Comparison of ENCODE assay signal across 1 cellular context in genomic region chr12:108696111-108696995, GRCh38.
A peak's percentile ranks its signal among the peaks of the same experiment; 100 is the strongest.
TF ChIP-seq lines count a peak whose summit lies in the region.

No MANE protein-coding gene starts in this region.

TF ChIP-seq in K562, 482 proteins besides CTCF, POLR2A, EP300 and RAD21 (continued from another document and continues in another):
- TF ChIP-seq ZNF609 (CRISPR knock-in tag; IDR thresholded peaks at IDR 0.05; ENCODE audit: borderline replicate concordance) (no peak), BACH1 (tag; IDR thresholded peaks at IDR 0.05) (peak; percentile 67; the same call in 1 of the 2 replicates), ZNF408 (CRISPR knock-in tag; IDR thresholded peaks at IDR 0.05; ENCODE audit: low read depth) (no peak), SREBF1 (IDR thresholded peaks at IDR 0.05; ENCODE audit: borderline replicate concordance, low read depth, low read length) (no peak), REST (CRISPR knock-in tag; IDR thresholded peaks at IDR 0.05; ENCODE audit: low read depth) (no peak), ZMIZ1 (IDR thresholded peaks at IDR 0.05; ENCODE audit: low read depth in 2 of 2, low read length in 2 of 2) (no peak), ZNF197 (CRISPR knock-in tag; IDR thresholded peaks at IDR 0.05; ENCODE audit: low read depth) (peak; percentile 24; the same call in 1 of the 2 replicates), ZNF766 (CRISPR knock-in tag; conservative IDR thresholded peaks at IDR 0.05) (peak; percentile 77), USF2 (CRISPR knock-in tag; IDR thresholded peaks at IDR 0.05) (peak; percentile 12; the same call in 1 of the 2 replicates), ZEB2 (IDR thresholded peaks at IDR 0.05) (no peak), SIN3A (IDR thresholded peaks at IDR 0.05; ENCODE audit: borderline replicate concordance in 2 of 2, control insufficient read depth in 1 of 2, low read depth in 2 of 2, low read length in 2 of 2) (no peak), ZNF23 (CRISPR knock-in tag; IDR thresholded peaks at IDR 0.05) (no peak), CBFA2T2 (conservative IDR thresholded peaks at IDR 0.05) (0 out of 2 replicates have a peak, but pooled peaks have one; percentile 2), CEBPG (CRISPR knock-in tag; IDR thresholded peaks at IDR 0.05) (no peak), CEBPG (tag; conservative IDR thresholded peaks at IDR 0.05 in 1 of 2, IDR thresholded peaks at IDR 0.05 in 1 of 2) (peak; percentile 73 to 92), DNMT1 (IDR thresholded peaks at IDR 0.05) (no peak), NFE2 (IDR thresholded peaks at IDR 0.05; ENCODE audit: low read depth) (0 out of 2 replicates have a peak, but pooled peaks have one; percentile 15), ZZZ3 (IDR thresholded peaks at IDR 0.05) (no peak), FOXK2 (conservative IDR thresholded peaks at IDR 0.05 in 1 of 2, IDR thresholded peaks at IDR 0.05 in 1 of 2; ENCODE audit: low read depth in 2 of 2) (0 out of 4 replicates have a peak, but pooled peaks of 1 of the 2 experiments have one; percentile 19), ZNF384 (IDR thresholded peaks at IDR 0.05; ENCODE audit: low read depth, low read length) (0 out of 2 replicates have a peak, but pooled peaks have one; percentile 5), SLC30A9 (CRISPR knock-in tag; IDR thresholded peaks at IDR 0.05) (no peak), THRB (CRISPR knock-in tag; conservative IDR thresholded peaks at IDR 0.05) (no peak), MLX (CRISPR knock-in tag; conservative IDR thresholded peaks at IDR 0.05) (no peak), MEF2D (tag; conservative IDR thresholded peaks at IDR 0.05; ENCODE audit: low read depth) (peak; percentile 46; the same call in 1 of the 2 replicates), RAD51 (IDR thresholded peaks at IDR 0.05; ENCODE audit: borderline replicate concordance, low read depth) (peak; percentile 17; the same call in 1 of the 2 replicates), MAFF (IDR thresholded peaks at IDR 0.05; ENCODE audit: low read length) (no peak), HNRNPH1 (optimal IDR thresholded peaks at IDR 0.05; ENCODE audit: low read depth, low read length) (no peak), ZFP36 (IDR thresholded peaks at IDR 0.05; ENCODE audit: low read depth, low read length, partially characterized antibody) (no peak), ARID2 (IDR thresholded peaks at IDR 0.05) (no peak), FUS (optimal IDR thresholded peaks at IDR 0.05; ENCODE audit: low read depth, low read length) (no peak), NCOA2 (IDR thresholded peaks at IDR 0.05; ENCODE audit: partially characterized antibody in 2 of 2) (no peak), VEZF1 (CRISPR knock-in tag; IDR thresholded peaks at IDR 0.05) (peak; percentile 85), GATAD2A (IDR thresholded peaks at IDR 0.05) (0 out of 2 replicates have a peak, but pooled peaks have one; percentile 36), ZNF121 (CRISPR knock-in tag; conservative IDR thresholded peaks at IDR 0.05) (no peak), CXXC5 (CRISPR knock-in tag; IDR thresholded peaks at IDR 0.05) (no peak), ATF2 (CRISPR knock-in tag; IDR thresholded peaks at IDR 0.05) (no peak), NFIX (CRISPR knock-in tag; IDR thresholded peaks at IDR 0.05; ENCODE audit: low read depth) (no peak), ZNF639 (CRISPR knock-in tag; conservative IDR thresholded peaks at IDR 0.05 in 1 of 2, IDR thresholded peaks at IDR 0.05 in 1 of 2) (0 out of 4 replicates have a peak, but pooled peaks of 1 of the 2 experiments have one; percentile 23), JUN (IDR thresholded peaks at IDR 0.05; ENCODE audit: borderline replicate concordance, low read depth, low read length) (no peak), JUN (CRISPR knock-in tag; IDR thresholded peaks at IDR 0.05; ENCODE audit: borderline replicate concordance) (no peak), CEBPB (tag; IDR thresholded peaks at IDR 0.05) (peak; percentile 94)
